In the genomic region with DNA sequence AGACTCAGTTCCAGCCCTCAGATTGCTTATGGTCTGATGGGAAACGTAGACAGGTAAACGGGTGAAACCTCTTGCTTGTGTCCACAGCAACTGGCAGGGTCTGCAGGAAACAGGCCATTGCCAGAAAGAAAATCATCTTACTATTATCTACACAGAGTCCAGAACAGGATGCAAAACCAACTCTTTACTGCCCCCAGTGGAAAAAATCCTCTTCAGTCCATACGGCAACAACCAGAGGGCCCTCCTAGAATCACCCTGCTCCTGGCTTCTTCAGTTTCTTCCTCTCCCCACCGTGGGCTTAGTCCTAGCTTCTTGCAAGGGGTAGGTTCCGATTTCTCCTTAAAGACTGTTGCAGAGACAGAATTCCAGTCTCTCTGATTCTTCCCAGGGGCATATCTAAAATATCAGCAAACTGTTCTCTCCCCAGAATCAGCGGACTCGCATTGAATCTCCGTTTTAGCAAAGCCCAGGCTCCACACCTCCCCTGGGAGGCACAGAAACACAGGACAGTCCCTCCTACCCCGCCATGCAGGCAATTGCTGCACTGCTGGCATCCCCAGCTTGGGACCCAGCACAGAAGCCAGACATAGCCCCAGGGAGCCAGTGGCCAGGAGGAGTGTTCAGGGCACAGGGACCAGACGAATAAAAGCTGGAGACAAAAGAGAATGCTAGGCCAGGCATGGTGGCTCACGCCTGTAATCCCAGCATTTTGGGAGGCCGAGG, we compare ENCODE assay signal across 8 cellular contexts. TPM values are rescaled to one million over a fixed set of nuclear protein-coding genes. Genes with fewer than 3 reads are reported as not detected.
DNase-seq lines count a peak whose midpoint lies in the region; ATAC-seq and TF ChIP-seq lines count a peak whose summit lies in the region.

No MANE protein-coding gene starts in this region.

- intact Hi-C loops in Panc1 (cut with micrococcal nuclease; ENCODE audit: unreplicated experiment) = no loop called here

- H3K27me3 ChIP-seq in BJ (ENCODE audit: control insufficient read depth, insufficient read depth, low read length) = no peaks in the 10 kb centered on the region
- H3K27me3 ChIP-seq in Panc1 (ENCODE audit: control insufficient read depth, insufficient read depth, low read length) = no peaks in the 10 kb centered on the region

- H3K27ac ChIP-seq in Panc1 (ENCODE audit: low read length) = no peak overlapping the region

- H3K4me3 ChIP-seq in BJ (ENCODE audit: low read depth, low read length) (no peak overlapping the region), Panc1 (ENCODE audit: low read depth in 2 of 2, low read length in 2 of 2) (no peak overlapping the region), epithelial cell of proximal tubule (ENCODE audit: low read depth, low read length) (no peak overlapping the region)

- DNase-seq in BJ (ENCODE audit: low read depth) = no peak
- DNase-seq in Panc1 (ENCODE audit: low read depth, low spot score) = no peak
- DNase-seq in epithelial cell of proximal tubule (ENCODE audit: low read depth) = no peak
- DNase-seq in myocyte (ENCODE audit: low read depth) = peak; percentile 50
- DNase-seq in DMS153 treated with DMSO at 0.1 percent for 48 hours (lab: John Stamatoyannopoulos, UW; ENCODE audit: unreplicated experiment) = no peak
- DNase-seq in GOT3 (lab: John Stamatoyannopoulos, UW) = no peak

- peak; percentile 40 for TF ChIP-seq CTCF in BJ (IDR thresholded peaks at IDR 0.05; ENCODE audit: insufficient read depth, low read depth, low read length)
- TF ChIP-seq CTCF in Panc1 (IDR thresholded peaks at IDR 0.05) = peak; percentile 52
- peak; percentile 70 for TF ChIP-seq CTCF in epithelial cell of proximal tubule (conservative IDR thresholded peaks at IDR 0.05; ENCODE audit: low read depth, low read length)

- in situ Hi-C loops in Panc1 (cut with HindIII; ENCODE audit: low pct_unique_long_range_greater_than_20kb, low sequenced_read_pairs) = no loop called here

- CTCF ChIA-PET in BJ (lab: Yijun Ruan, JAX) (interaction anchor here (0.8 kb wide), 1 partner anchor 18 kb away, joined by 3 read pairs; no protein-coding TSS in a partner anchor), Panc1 (lab: Charles Lee) (no interaction called here)

- H3K4me1 ChIP-seq in Panc1 (ENCODE audit: control insufficient read depth, insufficient read depth, low read length) = no peaks in the 10 kb centered on the region

- ATAC-seq in GM18861 (IDR thresholded peaks at IDR 0.05; ENCODE audit: unreplicated experiment) (peak; percentile 92), HG03342 (IDR thresholded peaks at IDR 0.05; ENCODE audit: unreplicated experiment) (peak; percentile 92), Panc1 (peak; percentile 80)

- H3K36me3 ChIP-seq in BJ (ENCODE audit: control insufficient read depth, insufficient read depth, low read length) = no peaks in the 10 kb centered on the region
- H3K36me3 ChIP-seq in Panc1 (ENCODE audit: control insufficient read depth, insufficient read depth, low read length) = no peaks in the 10 kb centered on the region

- H3K9me3 ChIP-seq in Panc1 (ENCODE audit: control insufficient read depth, insufficient read depth, low read depth, low read length) = no peaks in the 10 kb centered on the region

- no TSS peak for BruUV-seq in Panc1 (replicated peaks; lab: Mats Ljungman, UMichigan)

- POLR2A ChIA-PET in BJ (lab: Charles Lee) = no interaction called here
- POLR2A ChIA-PET in Panc1 (lab: Charles Lee) = no interaction called here

RNA-seq across cellular contexts. Expression of a gene that starts 41.0 kb away (rescaled TPM):
- polyA plus RNA-seq in BJ (2011; rRNA removed) = 20.0 and 38.8 TPM in 2 replicates
- polyA minus RNA-seq in BJ (2011; rRNA and poly(A)+ RNA removed) = 82.0 and 103 TPM in 2 replicates
- total RNA-seq in Panc1 (2021; ENCODE audit: unreplicated experiment) (11.5 TPM), epithelial cell of proximal tubule (20.6 and 25.8 TPM in 2 replicates), myocyte (6.9 and 15.1 TPM in 2 replicates)
- 5.8 TPM for polyA plus RNA-seq in Panc1 (2012; ENCODE audit: insufficient read length)
- polyA plus RNA-seq in myocyte (2012) = 10.2 TPM
